10 cellular contexts compared by ENCODE assay signal in the genomic region with DNA sequence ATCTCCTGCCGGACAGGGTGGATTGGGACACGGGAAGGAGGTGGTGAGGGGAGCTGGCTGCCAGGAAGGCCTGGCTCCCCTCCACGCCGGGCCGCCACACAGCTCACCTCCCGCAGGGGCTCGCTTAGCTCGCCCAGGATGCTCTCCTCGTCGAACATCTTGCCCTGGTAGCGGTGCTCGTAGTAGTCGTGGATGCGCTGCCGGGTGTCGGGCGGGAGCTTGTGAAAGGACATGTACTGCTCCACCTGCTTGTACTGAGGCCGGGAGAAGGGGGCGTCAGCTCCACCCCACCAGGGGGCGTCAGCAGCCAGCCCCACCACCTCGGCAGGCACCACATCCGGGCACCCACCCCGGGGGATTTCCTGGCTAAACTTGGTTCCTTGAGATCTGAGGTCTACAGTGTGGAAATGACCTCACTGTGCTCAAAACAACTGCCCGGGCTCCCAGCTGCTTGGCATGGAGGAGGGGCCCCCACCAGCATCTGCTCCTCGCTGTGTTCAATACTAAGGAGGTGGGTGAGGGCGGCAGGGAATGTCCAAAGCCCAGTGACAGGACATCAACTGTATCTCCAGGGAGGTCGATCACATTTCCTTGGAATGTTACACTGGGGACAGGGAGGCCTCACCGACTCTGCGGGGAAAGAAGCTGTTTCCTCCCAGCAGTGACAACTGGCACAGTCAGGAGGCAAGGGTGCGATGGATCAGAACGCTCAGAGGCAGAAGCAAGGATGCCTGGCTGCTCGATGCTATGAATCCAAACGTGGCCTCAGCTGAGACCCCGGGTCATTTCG. TPM values are rescaled to one million over a fixed set of nuclear protein-coding genes. Genes with fewer than 3 reads are reported as not detected.
A peak's percentile ranks its signal among the peaks of the same experiment; 100 is the strongest.
DNase-seq lines count a peak whose midpoint lies in the region; ATAC-seq and TF ChIP-seq lines count a peak whose summit lies in the region.
"Had no signal": no experiment of that assay in that cellular context is flagged by ENCODE, and none has a peak within 500 bp of the region (broad histone marks: within the 10 kb centered on the region; RNA-seq: fewer than 3 reads in every experiment).

No MANE protein-coding gene starts in this region.

- DNase-seq in ELF-1 (ENCODE audit: low read depth, low spot score) (peak; percentile 52), left ventricle myocardium inferior (no peak), NCI-H1048 (lab: John Stamatoyannopoulos, UW) (no peak), GOT3 (lab: John Stamatoyannopoulos, UW) (no peak)
- DNase-seq in CD4-positive, alpha-beta memory T cell, result no peak
- DNase-seq: HCEC 1CT, nucleus accumbens had no signal

- H3K27ac ChIP-seq in 22Rv1 (no peak overlapping the region), OCI-LY3 (ENCODE audit: low read length) (no peak overlapping the region), left ventricle myocardium inferior (replicated peaks) (no peak overlapping the region)
- H3K27ac ChIP-seq in CD4-positive, alpha-beta memory T cell (ENCODE audit: low read depth, low read length), result no peak overlapping the region

- H3K36me3 ChIP-seq in OCI-LY3 (replicated peaks; ENCODE audit: low read depth, low read length), result no peaks in the 10 kb centered on the region
- H3K36me3 ChIP-seq in left ventricle myocardium inferior, result peaks cover 6% of the 10 kb centered on the region
- no peaks in the 10 kb centered on the region for H3K36me3 ChIP-seq in CD4-positive, alpha-beta memory T cell (ENCODE audit: insufficient read depth, low read length)

- CTCF ChIA-PET in CD4-positive, alpha-beta memory T cell (lab: Charles Lee; ENCODE audit: partially characterized antibody), result interaction anchor here (1.0 kb wide), 1 partner anchor 10 kb away, joined by 3 read pairs; no protein-coding TSS in a partner anchor

- H3K4me1 ChIP-seq in OCI-LY3 (ENCODE audit: low read length), result peaks cover 8% of the 10 kb centered on the region; the same call in 1 of the 2 replicates
- H3K4me1 ChIP-seq in left ventricle myocardium inferior, result peaks cover 3% of the 10 kb centered on the region
- no peaks in the 10 kb centered on the region for H3K4me1 ChIP-seq in CD4-positive, alpha-beta memory T cell (ENCODE audit: insufficient read depth, low read length)

- H3K9me3 ChIP-seq in OCI-LY3 (ENCODE audit: insufficient read depth, low read length) (no peaks in the 10 kb centered on the region), left ventricle myocardium inferior (replicated peaks) (no peaks in the 10 kb centered on the region)
- H3K9me3 ChIP-seq in CD4-positive, alpha-beta memory T cell (ENCODE audit: control insufficient read depth in 1 of 2, low read length in 2 of 2), result no peaks in the 10 kb centered on the region

- no peaks in the 10 kb centered on the region for H3K79me2 ChIP-seq in OCI-LY3 (ENCODE audit: low read length)

- TF ChIP-seq CTCF in 22Rv1 (IDR thresholded peaks at IDR 0.05) (peak; percentile 34; the same call in 1 of the 2 replicates), OCI-LY3 (IDR thresholded peaks at IDR 0.05; ENCODE audit: low read depth, low read length) (peak; percentile 42), left ventricle myocardium inferior (IDR thresholded peaks at IDR 0.05; ENCODE audit: borderline replicate concordance) (peak; percentile 52)

- POLR2A ChIA-PET in CD4-positive, alpha-beta memory T cell (lab: Charles Lee; ENCODE audit: partially characterized antibody), result no interaction called here

- H2AFZ ChIP-seq in OCI-LY3 (ENCODE audit: low read depth, low read length), result peak overlapping the region; percentile 34; the same call in 1 of the 2 replicates

- no peaks in the 10 kb centered on the region for H3K27me3 ChIP-seq in OCI-LY3 (ENCODE audit: low read depth, low read length)
- peaks cover 34% of the 10 kb centered on the region for H3K27me3 ChIP-seq in left ventricle myocardium inferior (ENCODE audit: low read depth)
- no peaks in the 10 kb centered on the region for H3K27me3 ChIP-seq in CD4-positive, alpha-beta memory T cell (ENCODE audit: insufficient read depth, low read length)

- no peak overlapping the region for H3K9ac ChIP-seq in OCI-LY3 (ENCODE audit: low read length)

- no peaks in the 10 kb centered on the region for H3K9me3 Mint-ChIP-seq in CD4-positive, alpha-beta memory T cell

- intact Hi-C loops in left ventricle myocardium inferior (cut with micrococcal nuclease), result no loop called here
- intact Hi-C loops in CD4-positive, alpha-beta memory T cell (cut with micrococcal nuclease), result no loop called here

- peaks cover 3 to 8% of the 10 kb centered on the region in 2 donors for H3K27me3 Mint-ChIP-seq in CD4-positive, alpha-beta memory T cell

- no peak for ATAC-seq in GM21367 (IDR thresholded peaks at IDR 0.05; ENCODE audit: unreplicated experiment)

- peak overlapping the region; percentile 39; the same call in 1 of the 2 replicates for H3K4me3 ChIP-seq in OCI-LY3 (ENCODE audit: low read length)
- no peak overlapping the region for H3K4me3 ChIP-seq in left ventricle myocardium inferior
- no peak overlapping the region for H3K4me3 ChIP-seq in CD4-positive, alpha-beta memory T cell (ENCODE audit: low read length in 2 of 2)

- H3K27ac Mint-ChIP-seq in CD4-positive, alpha-beta memory T cell, result no peak overlapping the region

- no peaks in the 10 kb centered on the region for H4K20me1 ChIP-seq in OCI-LY3 (ENCODE audit: insufficient read depth, low read length)

- no peak overlapping the region for H3K4me3 Mint-ChIP-seq in CD4-positive, alpha-beta memory T cell

- peaks cover 0 to 6% (median under 1%) of the 10 kb centered on the region in 4 donors for H3K4me1 Mint-ChIP-seq in CD4-positive, alpha-beta memory T cell

- H3K4me2 ChIP-seq in OCI-LY3 (ENCODE audit: low read length), result peak overlapping the region; percentile 38

- no peaks in the 10 kb centered on the region for H3K36me3 Mint-ChIP-seq in CD4-positive, alpha-beta memory T cell

RNA-seq across cellular contexts. Expression of a gene that starts 43.4 kb away (rescaled TPM):
- total RNA-seq in left ventricle myocardium inferior, result 21.9 TPM
- total RNA-seq in CD4-positive, alpha-beta memory T cell, result not detected
- polyA plus RNA-seq in CD4-positive, alpha-beta memory T cell, result not detected

Comparison
In these comparisons a context has a peak if more than half of its experiments do, and no peak if none do; other contexts are left out.
1. RNA of a gene that starts 43.4 kb away (total RNA-seq): 21.9 TPM in left ventricle myocardium inferior (single experiment); not detected in CD4-positive, alpha-beta memory T cell; every median in the first group is over 10 times any median in the second.
2. Peak in every context shown above with its lines, with median percentiles within 50 percentile points of each other: CTCF ChIP-seq.